In the genomic region with DNA sequence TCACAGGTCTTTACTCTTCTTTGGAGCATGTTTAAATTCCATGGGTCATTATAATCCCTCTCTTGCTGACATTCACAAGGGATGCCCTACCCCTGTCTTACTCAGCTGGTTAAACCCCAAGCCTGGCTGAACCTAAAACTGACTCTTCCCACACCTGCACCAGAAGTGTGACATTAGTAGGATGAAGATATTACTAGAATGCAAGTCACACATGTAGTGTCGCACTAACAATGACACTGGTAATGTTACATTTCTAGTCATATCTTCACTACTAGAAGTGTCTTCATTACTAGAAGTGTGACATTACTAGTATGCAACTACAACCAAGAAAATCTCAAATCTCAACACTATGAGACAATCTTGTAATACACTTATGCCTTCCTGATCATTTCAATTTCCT, we compare ENCODE assay signal across 16 cellular contexts. TPM values are rescaled to one million over a fixed set of nuclear protein-coding genes. Genes with fewer than 3 reads are reported as not detected.
DNase-seq lines count a peak whose midpoint lies in the region; ATAC-seq lines count a peak whose summit lies in the region.
"Had no signal": no experiment of that assay in that cellular context is flagged by ENCODE, and none has a peak within 500 bp of the region (broad histone marks: within the 10 kb centered on the region; RNA-seq: fewer than 3 reads in every experiment).

No MANE protein-coding gene starts in this region.

- H3K9me3 Mint-ChIP-seq in activated CD8-positive, alpha-beta memory T cell treated with anti-CD3 and anti-CD28 coated beads, Interleukin-2, amount 10 ng/mL, durations not matched to agents 7 days and 5 days (ENCODE audit: low read depth) = no peaks in the 10 kb centered on the region
- no peaks in the 10 kb centered on the region for H3K9me3 Mint-ChIP-seq in activated naive CD8-positive, alpha-beta T cell treated with anti-CD3 and anti-CD28 coated beads, Interleukin-2, amount 50 U/mL, for 24 hours
- H3K9me3 Mint-ChIP-seq in activated naive CD8-positive, alpha-beta T cell treated with anti-CD3 and anti-CD28 coated beads for 36 hours = no peaks in the 10 kb centered on the region
- H3K9me3 Mint-ChIP-seq: CD14-positive monocyte; CD8-positive, alpha-beta T cell; H9 had no signal

- H3K4me3 Mint-ChIP-seq in activated CD8-positive, alpha-beta memory T cell treated with anti-CD3 and anti-CD28 coated beads, Interleukin-2, amount 10 ng/mL, durations not matched to agents 7 days and 5 days = no peak overlapping the region
- no peak overlapping the region for H3K4me3 Mint-ChIP-seq in activated naive CD8-positive, alpha-beta T cell treated with anti-CD3 and anti-CD28 coated beads, Interleukin-2, amount 50 U/mL, for 24 hours
- no peak overlapping the region for H3K4me3 Mint-ChIP-seq in activated naive CD8-positive, alpha-beta T cell treated with anti-CD3 and anti-CD28 coated beads for 36 hours
- H3K4me3 Mint-ChIP-seq: CD14-positive monocyte; CD8-positive, alpha-beta T cell; H9 had no signal

- H3K27ac Mint-ChIP-seq in activated CD8-positive, alpha-beta memory T cell treated with anti-CD3 and anti-CD28 coated beads, Interleukin-2, amount 10 ng/mL, durations not matched to agents 7 days and 5 days = no peak overlapping the region
- no peak overlapping the region for H3K27ac Mint-ChIP-seq in activated naive CD8-positive, alpha-beta T cell treated with anti-CD3 and anti-CD28 coated beads, Interleukin-2, amount 50 U/mL, for 24 hours
- no peak overlapping the region for H3K27ac Mint-ChIP-seq in activated naive CD8-positive, alpha-beta T cell treated with anti-CD3 and anti-CD28 coated beads for 36 hours
- H3K27ac Mint-ChIP-seq: CD14-positive monocyte; CD8-positive, alpha-beta T cell; H9 had no signal

- no peak for DNase-seq in activated CD4-positive, CD25-positive, alpha-beta regulatory T cell (lab: John Stamatoyannopoulos, UW)
- DNase-seq in activated CD8-positive, alpha-beta memory T cell treated with anti-CD3 and anti-CD28 coated beads, Interleukin-2, amount 10 ng/mL, durations not matched to agents 7 days and 5 days = no peak
- DNase-seq in activated CD8-positive, alpha-beta memory T cell treated with anti-CD3 and anti-CD28 coated beads, Interleukin-2, amount 50 U/mL, for 48 hours = no peak
- no peak for DNase-seq in activated naive CD8-positive, alpha-beta T cell treated with anti-CD3 and anti-CD28 coated beads, Interleukin-2, amount 50 U/mL, for 24 hours
- no peak for DNase-seq in activated naive CD8-positive, alpha-beta T cell treated with anti-CD3 and anti-CD28 coated beads for 36 hours
- no peak for DNase-seq in NCI-H2171 (lab: John Stamatoyannopoulos, UW)
- DNase-seq: CD8-positive, alpha-beta T cell; COR-L47; DMS153; DMS79 treated with DMSO at 0.1 percent for 48 hours; EL; GOT3; H9 had no signal

- peaks cover 6% of the 10 kb centered on the region for H3K4me1 Mint-ChIP-seq in activated CD8-positive, alpha-beta memory T cell treated with anti-CD3 and anti-CD28 coated beads, Interleukin-2, amount 10 ng/mL, durations not matched to agents 7 days and 5 days
- peaks cover 18% of the 10 kb centered on the region for H3K4me1 Mint-ChIP-seq in activated naive CD8-positive, alpha-beta T cell treated with anti-CD3 and anti-CD28 coated beads, Interleukin-2, amount 50 U/mL, for 24 hours
- peaks cover 12% of the 10 kb centered on the region for H3K4me1 Mint-ChIP-seq in activated naive CD8-positive, alpha-beta T cell treated with anti-CD3 and anti-CD28 coated beads for 36 hours
- H3K4me1 Mint-ChIP-seq: H9 had no signal

- ATAC-seq in activated CD4-positive, CD25-positive, alpha-beta regulatory T cell treated with anti-CD3 and anti-CD28 coated beads, Interleukin-2, amount 50 U/mL, for 24 hours = peak; percentile 41 to 53
- ATAC-seq in activated CD8-positive, alpha-beta memory T cell treated with anti-CD3 and anti-CD28 coated beads, Interleukin-2, amount 10 ng/mL, durations not matched to agents 7 days and 5 days = peak; percentile 45
- peak; percentile 31 for ATAC-seq in activated naive CD8-positive, alpha-beta T cell treated with anti-CD3 and anti-CD28 coated beads, Interleukin-2, amount 50 U/mL, for 24 hours
- ATAC-seq: CD8-positive, alpha-beta T cell had no signal

- H3K36me3 Mint-ChIP-seq in activated CD8-positive, alpha-beta memory T cell treated with anti-CD3 and anti-CD28 coated beads, Interleukin-2, amount 10 ng/mL, durations not matched to agents 7 days and 5 days = no peaks in the 10 kb centered on the region
- no peaks in the 10 kb centered on the region for H3K36me3 Mint-ChIP-seq in activated naive CD8-positive, alpha-beta T cell treated with anti-CD3 and anti-CD28 coated beads, Interleukin-2, amount 50 U/mL, for 24 hours (ENCODE audit: low read depth)
- no peaks in the 10 kb centered on the region for H3K36me3 Mint-ChIP-seq in activated naive CD8-positive, alpha-beta T cell treated with anti-CD3 and anti-CD28 coated beads for 36 hours
- H3K36me3 Mint-ChIP-seq: CD8-positive, alpha-beta T cell had no signal

- CTCF ChIA-PET in activated CD8-positive, alpha-beta memory T cell treated with anti-CD3 and anti-CD28 coated beads, Interleukin-2, amount 10 ng/mL, durations not matched to agents 7 days and 5 days (lab: Charles Lee) = interaction anchor here (1.2 to 1.5 kb wide), 3 partner anchors 11 to 33 kb away, joined by 3 to 8 read pairs (median 4); no protein-coding TSS in a partner anchor

- H3K27me3 Mint-ChIP-seq in activated CD8-positive, alpha-beta memory T cell treated with anti-CD3 and anti-CD28 coated beads, Interleukin-2, amount 10 ng/mL, durations not matched to agents 7 days and 5 days = peaks cover 25% of the 10 kb centered on the region
- peaks cover 13% of the 10 kb centered on the region for H3K27me3 Mint-ChIP-seq in activated naive CD8-positive, alpha-beta T cell treated with anti-CD3 and anti-CD28 coated beads, Interleukin-2, amount 50 U/mL, for 24 hours
- H3K27me3 Mint-ChIP-seq in activated naive CD8-positive, alpha-beta T cell treated with anti-CD3 and anti-CD28 coated beads for 36 hours = peaks cover 24% of the 10 kb centered on the region

RNA-seq across cellular contexts. Expression of gene ZAR1L, which starts 14.2 kb away (rescaled TPM):
- not detected for total RNA-seq in activated CD8-positive, alpha-beta memory T cell treated with anti-CD3 and anti-CD28 coated beads, Interleukin-2, amount 10 ng/mL, durations not matched to agents 7 days and 5 days
- total RNA-seq in activated naive CD8-positive, alpha-beta T cell treated with anti-CD3 and anti-CD28 coated beads for 36 hours = under 1 TPM; 0.20 to 0.21 TPM
- total RNA-seq: A673; CD8-positive, alpha-beta T cell; H9 had no signal

RNA-seq across cellular contexts. Expression of gene BRCA2, which starts 14.4 kb away (rescaled TPM):
- total RNA-seq in activated CD8-positive, alpha-beta memory T cell treated with anti-CD3 and anti-CD28 coated beads, Interleukin-2, amount 10 ng/mL, durations not matched to agents 7 days and 5 days = 10 to 100 TPM; 25.1 to 37.8 TPM
- total RNA-seq in activated naive CD8-positive, alpha-beta T cell treated with anti-CD3 and anti-CD28 coated beads for 36 hours = 10 to 100 TPM; 27.9 to 29.9 TPM
